In the genomic region with DNA sequence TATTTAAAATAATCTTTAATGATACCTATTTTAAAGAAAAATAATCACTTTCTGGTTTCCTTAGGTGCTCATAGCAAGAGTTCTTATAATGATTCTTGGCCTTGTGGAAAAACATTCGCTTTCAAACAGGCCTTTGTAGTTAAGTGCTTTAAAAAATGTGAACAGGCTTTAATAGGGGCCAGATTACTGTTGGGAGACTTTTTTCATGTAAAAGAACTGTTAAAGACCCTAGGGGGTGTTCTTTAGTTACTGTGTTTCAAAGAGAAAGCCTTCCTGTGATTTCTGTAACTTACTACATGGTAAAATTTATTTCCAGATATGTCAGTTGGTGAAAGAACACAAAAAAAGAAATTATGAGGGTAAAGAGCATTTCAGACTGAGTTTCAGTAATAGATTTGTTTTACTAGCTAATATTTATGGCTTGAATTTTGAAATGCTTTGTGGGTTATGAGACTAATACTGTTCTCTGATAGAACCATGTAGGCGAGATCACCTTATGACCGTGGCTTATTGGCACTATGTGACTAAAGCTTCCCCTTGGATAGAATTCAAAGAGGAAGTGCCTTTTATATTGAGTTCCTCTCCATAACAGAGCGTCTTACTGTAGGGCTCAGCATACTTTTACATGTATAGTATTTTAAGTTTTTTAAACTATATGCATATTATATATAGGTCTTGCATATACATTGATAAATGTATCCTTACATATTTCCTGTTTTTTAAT, we compare ENCODE assay signal across 18 cellular contexts.
DNase-seq lines count a peak whose midpoint lies in the region; ATAC-seq and TF ChIP-seq lines count a peak whose summit lies in the region.
"Had no signal": no experiment of that assay in that cellular context is flagged by ENCODE, and none has a peak within 500 bp of the region (broad histone marks: within the 10 kb centered on the region; RNA-seq: fewer than 3 reads in every experiment).

No MANE protein-coding gene starts in this region.

- in situ Hi-C loops in KBM-7 (cut with MboI; ENCODE audit: low pct_unique_long_range_greater_than_20kb, low sequenced_read_pairs) = no loop called here

- ATAC-seq in left colon (peak; percentile 89), GM21786 (IDR thresholded peaks at IDR 0.05; ENCODE audit: unreplicated experiment) (no peak)
- ATAC-seq: activated CD8-positive, alpha-beta memory T cell treated with anti-CD3 and anti-CD28 coated beads, Interleukin-2, amount 10 ng/mL, durations not matched to agents 7 days and 5 days had no signal

- H3K4me3 ChIP-seq in choroid plexus epithelial cell (ENCODE audit: low read depth, low read length) = no peak overlapping the region
- H3K4me3 ChIP-seq: hepatocyte, ovary, SJCRH30, tibial nerve had no signal

- TF ChIP-seq CTCF in choroid plexus epithelial cell (conservative IDR thresholded peaks at IDR 0.05; ENCODE audit: low read depth, low read length) = no peak

- intact Hi-C loops in left colon (cut with DNase I, micrococcal nuclease) = no loop called here

- DNase-seq in CD1c-positive myeloid dendritic cell (ENCODE audit: extremely low spot score) (peak; percentile 76), KBM-7 (peak; percentile 26), choroid plexus epithelial cell (ENCODE audit: low read depth) (peak; percentile 16), left colon (no peak), SW480 (ENCODE audit: low spot score) (no peak), occipital lobe (lab: John Stamatoyannopoulos, UW) (no peak)
- no peak for DNase-seq in stimulated activated naive CD4-positive, alpha-beta T cell treated with Interleukin-2 at 50 U/mL for 16 hours (lab: John Stamatoyannopoulos, UW)
- DNase-seq: activated CD8-positive, alpha-beta memory T cell treated with anti-CD3 and anti-CD28 coated beads, Interleukin-2, amount 10 ng/mL, durations not matched to agents 7 days and 5 days; activated naive CD4-positive, alpha-beta T cell treated with anti-CD3 and anti-CD28 coated beads for 36 hours; NCI-H187; NCI-H774; ovary; SJCRH30; stimulated activated CD4-positive, alpha-beta T cell treated with anti-CD3 and anti-CD28 coated beads, Interleukin-15, amount 100 ng/mL, for 24 hours; WERI-Rb-1 had no signal

Comparison
In these comparisons a context has a peak if more than half of its experiments do, and no peak if none do; other contexts are left out.
1. DNase-seq: peak in CD1c-positive myeloid dendritic cell (single experiment), KBM-7 (single experiment) and choroid plexus epithelial cell (single experiment); none in left colon (0 of 2), stimulated activated naive CD4-positive, alpha-beta T cell treated with Interleukin-2 at 50 U/mL for 16 hours (single experiment), SW480 (single experiment) and occipital lobe (single experiment).